10 cellular contexts compared by ENCODE assay signal in the genomic region with DNA sequence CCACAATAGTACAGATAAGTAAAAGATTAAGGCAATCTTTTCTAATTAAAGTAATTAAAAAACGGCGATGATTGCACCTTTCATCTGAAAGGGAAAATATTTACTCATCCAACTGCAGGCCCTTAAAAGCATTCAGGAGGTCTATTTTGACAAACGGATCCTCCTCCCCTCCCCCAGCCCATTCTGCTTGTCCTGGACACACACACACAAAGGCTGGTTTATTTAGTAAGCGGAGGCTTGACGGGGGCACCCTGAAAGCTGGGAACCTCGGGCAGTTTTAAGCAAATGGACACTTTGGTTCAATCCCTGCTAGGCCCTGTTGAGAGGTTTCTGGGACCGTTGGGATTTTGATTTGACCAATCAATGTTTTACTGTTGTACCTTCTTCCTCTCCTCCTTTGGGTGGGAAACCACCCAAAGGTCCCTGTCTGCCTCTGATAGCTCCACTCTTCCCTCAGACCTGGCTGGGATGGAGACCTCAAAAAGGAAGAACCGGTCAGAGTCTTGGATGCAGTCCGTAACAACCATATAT.
A peak's percentile ranks its signal among the peaks of the same experiment; 100 is the strongest.
DNase-seq lines count a peak whose midpoint lies in the region; ATAC-seq and TF ChIP-seq lines count a peak whose summit lies in the region.
"Had no signal": no experiment of that assay in that cellular context is flagged by ENCODE, and none has a peak within 500 bp of the region (broad histone marks: within the 10 kb centered on the region; RNA-seq: fewer than 3 reads in every experiment).

No MANE protein-coding gene starts in this region.

- peaks cover 27% of the 10 kb centered on the region for H3K4me1 Mint-ChIP-seq in CD14-positive monocyte

- DNase-seq in NCI-H1417 treated with DMSO at 0.1 percent for 48 hours (lab: John Stamatoyannopoulos, UW) = peak; percentile 95
- DNase-seq in adrenal gland = no peak
- no peak for DNase-seq in lung (ENCODE audit: low spot score)
- no peak for DNase-seq in thoracic aorta (ENCODE audit: low spot score)
- no peak for DNase-seq in H4 (ENCODE audit: low spot score)
- no peak for DNase-seq in activated T-cell treated with anti-CD3 and anti-CD28 coated beads, Interleukin-2, amount 50 U/mL, for 1 hour
- DNase-seq in HEK293T (ENCODE audit: extremely low spot score) = no peak
- DNase-seq in CD14-positive monocyte (ENCODE audit: low spot score) = no peak
- DNase-seq: PC-9 had no signal

- POLR2A ChIA-PET in HEK293T (lab: Yijun Ruan, JAX) = no interaction called here

- no peaks in the 10 kb centered on the region for H3K36me3 ChIP-seq in adrenal gland (replicated peaks in 1 of 2)
- H3K36me3 ChIP-seq in lung (ENCODE audit: control insufficient read depth in 2 of 2, insufficient read depth in 2 of 2, low read length in 2 of 2) = no peaks in the 10 kb centered on the region
- no peaks in the 10 kb centered on the region for H3K36me3 ChIP-seq in thoracic aorta

- H3K27me3 Mint-ChIP-seq in CD14-positive monocyte (ENCODE audit: low read depth in 3 of 3) = peaks cover 0 to 2% (median 1%) of the 10 kb centered on the region in 3 donors

- WGBS in adrenal gland, 4 donors = 55 to 60% (median 58%) methylated on average over 9 of the region's 9 CpGs
- WGBS in lung, 2 donors = 25 to 39% methylated on average over 9 of the region's 9 CpGs

- TF ChIP-seq POLR2A in adrenal gland (IDR thresholded peaks at IDR 0.05) = no peak

- H3K4me1 ChIP-seq in adrenal gland (replicated peaks in 1 of 2) (peaks cover 12 to 82% of the 10 kb centered on the region in 2 donors), lung (ENCODE audit: control insufficient read depth in 2 of 2, insufficient read depth in 2 of 2, low read length in 2 of 2) (peaks cover 19 to 65% of the 10 kb centered on the region in 2 donors), thoracic aorta (ENCODE audit: control insufficient read depth in 1 of 2, low read depth in 2 of 2) (peaks cover 72 to 97% of the 10 kb centered on the region in 2 donors)

- ATAC-seq in lung (ENCODE audit: insufficient read depth, low FRiP score) = no peak
- ATAC-seq in thoracic aorta (ENCODE audit: insufficient number of reproducible peaks, low FRiP score, low read depth) = no peak

- intact Hi-C loops in adrenal gland (cut with DNase I) = loop anchor here in 1 of 2 donors (10.0 kb wide), 1 partner anchor 63 kb away; no protein-coding TSS in a partner anchor
- intact Hi-C loops in CD14-positive monocyte (cut with micrococcal nuclease) = no loop called here

- H3K27ac ChIP-seq in adrenal gland = peak overlapping the region in 3 of 5 donors; percentile 2 to 91 (median 78)
- peak overlapping the region; percentile 72 to 87 for H3K27ac ChIP-seq in lung (ENCODE audit: low read depth in 1 of 2, low read length in 1 of 2)
- peak overlapping the region; percentile 93 to 99 for H3K27ac ChIP-seq in thoracic aorta
- H3K27ac ChIP-seq: PC-9, VCaP had no signal

- H3K4me3 Mint-ChIP-seq in CD14-positive monocyte = no peak overlapping the region

- H3K27ac Mint-ChIP-seq in CD14-positive monocyte = no peak overlapping the region

- no peak for TF ChIP-seq CTCF in adrenal gland (IDR thresholded peaks at IDR 0.05)
- TF ChIP-seq CTCF in lung (IDR thresholded peaks at IDR 0.05; ENCODE audit: control extremely low read depth, extremely low read depth) = no peak
- no peak for TF ChIP-seq CTCF in thoracic aorta (IDR thresholded peaks at IDR 0.05)
- TF ChIP-seq CTCF in CD14-positive monocyte (IDR thresholded peaks at IDR 0.05) = no peak

- H3K27me3 ChIP-seq in adrenal gland (no peaks in the 10 kb centered on the region), lung (ENCODE audit: control insufficient read depth, insufficient read depth) (no peaks in the 10 kb centered on the region), thoracic aorta (replicated peaks; ENCODE audit: insufficient read depth) (no peaks in the 10 kb centered on the region)

- H3K4me3 ChIP-seq in adrenal gland (no peak overlapping the region), lung (no peak overlapping the region), thoracic aorta (no peak overlapping the region)
- H3K4me3 ChIP-seq: PC-9 had no signal

- H3K36me3 Mint-ChIP-seq in CD14-positive monocyte = no peaks in the 10 kb centered on the region

- CTCF ChIA-PET in HEK293T (lab: Yijun Ruan, JAX) = interaction anchor here (0.5 to 1.4 kb wide), 4 partner anchors 34 to 1022 kb away, joined by 3 read pairs; no protein-coding TSS in a partner anchor

- no peaks in the 10 kb centered on the region for H3K9me3 ChIP-seq in adrenal gland (replicated peaks in 1 of 3)
- no peaks in the 10 kb centered on the region for H3K9me3 ChIP-seq in lung (ENCODE audit: control insufficient read depth in 2 of 2, insufficient read depth in 1 of 2, low read length in 1 of 2)
- H3K9me3 ChIP-seq in thoracic aorta = no peaks in the 10 kb centered on the region

- H3K9me3 Mint-ChIP-seq in CD14-positive monocyte = no peaks in the 10 kb centered on the region

TF ChIP-seq in HEK293T, 16 proteins besides CTCF, POLR2A, EP300 and RAD21:
- TF ChIP-seq HDGF (IDR thresholded peaks at IDR 0.05; ENCODE audit: borderline replicate concordance) = no peak
- TF ChIP-seq NFRKB (IDR thresholded peaks at IDR 0.05) = no peak
- no peak for TF ChIP-seq FOXM1 (IDR thresholded peaks at IDR 0.05; ENCODE audit: borderline replicate concordance)
- no peak for TF ChIP-seq SUZ12 (IDR thresholded peaks at IDR 0.05)
- TF ChIP-seq LEF1 (IDR thresholded peaks at IDR 0.05; ENCODE audit: borderline replicate concordance) = no peak
- TF ChIP-seq FOXK2 (IDR thresholded peaks at IDR 0.05) = no peak
- TF ChIP-seq ZNF384 (IDR thresholded peaks at IDR 0.05) = no peak
- no peak for TF ChIP-seq FOXA1 (IDR thresholded peaks at IDR 0.05)
- TF ChIP-seq ELF4 (IDR thresholded peaks at IDR 0.05) = no peak
- no peak for TF ChIP-seq L3MBTL2 (conservative IDR thresholded peaks at IDR 0.05)
- TF ChIP-seq ARNT (IDR thresholded peaks at IDR 0.05) = no peak
- TF ChIP-seq TARDBP (IDR thresholded peaks at IDR 0.05) = no peak
- TF ChIP-seq, protein P1, sequence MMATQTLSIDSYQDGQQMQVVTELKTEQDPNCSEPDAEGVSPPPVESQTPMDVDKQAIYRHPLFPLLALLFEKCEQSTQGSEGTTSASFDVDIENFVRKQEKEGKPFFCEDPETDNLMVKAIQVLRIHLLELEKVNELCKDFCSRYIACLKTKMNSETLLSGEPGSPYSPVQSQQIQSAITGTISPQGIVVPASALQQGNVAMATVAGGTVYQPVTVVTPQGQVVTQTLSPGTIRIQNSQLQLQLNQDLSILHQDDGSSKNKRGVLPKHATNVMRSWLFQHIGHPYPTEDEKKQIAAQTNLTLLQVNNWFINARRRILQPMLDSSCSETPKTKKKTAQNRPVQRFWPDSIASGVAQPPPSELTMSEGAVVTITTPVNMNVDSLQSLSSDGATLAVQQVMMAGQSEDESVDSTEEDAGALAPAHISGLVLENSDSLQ (IDR thresholded peaks at IDR 0.05) = no peak
- no peak for TF ChIP-seq CTBP1 (IDR thresholded peaks at IDR 0.05; ENCODE audit: borderline replicate concordance)
- TF ChIP-seq BHLHE40 (IDR thresholded peaks at IDR 0.05; ENCODE audit: borderline replicate concordance) = no peak
- TF ChIP-seq SP1 (IDR thresholded peaks at IDR 0.05) = no peak
